ENCODE assay signal across 25 cellular contexts in genomic region chr1:30914931-30915330, GRCh38. TPM values are rescaled to one million over a fixed set of nuclear protein-coding genes. Genes with fewer than 3 reads are reported as not detected.
DNase-seq lines count a peak whose midpoint lies in the region; ATAC-seq and TF ChIP-seq lines count a peak whose summit lies in the region.
"Had no signal": no experiment of that assay in that cellular context is flagged by ENCODE, and none has a peak within 500 bp of the region (broad histone marks: within the 10 kb centered on the region; RNA-seq: fewer than 3 reads in every experiment).

No MANE protein-coding gene starts in this region.

- peak overlapping the region; percentile 42 for H2AK5ac ChIP-seq in neuronal stem cell (ENCODE audit: low read depth, low read length)

- peak overlapping the region; percentile 65 for H3K27ac Mint-ChIP-seq in activated naive CD4-positive, alpha-beta T cell treated with anti-CD3 and anti-CD28 coated beads, Interleukin-2, amount 50 U/mL, for 24 hours
- H3K27ac Mint-ChIP-seq in activated naive CD4-positive, alpha-beta T cell treated with anti-CD3 and anti-CD28 coated beads for 36 hours = no peak overlapping the region
- H3K27ac Mint-ChIP-seq in dendritic cell treated with granulocyte-macrophage colony-stimulating factor and Interleukin-4, amounts not matched to agents 40 ng/mL and 50 ng/mL, for 4 days = peak overlapping the region; percentile 97

- H3K23ac ChIP-seq in neuronal stem cell (ENCODE audit: low read depth, low read length, poor library complexity) = no peak overlapping the region

- no peaks in the 10 kb centered on the region for H3K4me1 Mint-ChIP-seq in activated naive CD4-positive, alpha-beta T cell treated with anti-CD3 and anti-CD28 coated beads, Interleukin-2, amount 50 U/mL, for 24 hours
- H3K4me1 Mint-ChIP-seq in activated naive CD4-positive, alpha-beta T cell treated with anti-CD3 and anti-CD28 coated beads for 36 hours (ENCODE audit: low read depth) = peaks cover 5% of the 10 kb centered on the region
- peaks cover 74% of the 10 kb centered on the region for H3K4me1 Mint-ChIP-seq in dendritic cell treated with granulocyte-macrophage colony-stimulating factor and Interleukin-4, amounts not matched to agents 40 ng/mL and 50 ng/mL, for 4 days (ENCODE audit: low read depth)

- no peaks in the 10 kb centered on the region for H3K9me3 ChIP-seq in neuronal stem cell (replicated peaks in 1 of 2; ENCODE audit: control insufficient read depth in 2 of 2, insufficient read depth in 1 of 2, low read depth in 1 of 2, low read length in 2 of 2)
- no peaks in the 10 kb centered on the region for H3K9me3 ChIP-seq in transverse colon
- H3K9me3 ChIP-seq: BE2C, SK-N-SH had no signal

- intact Hi-C loops in activated naive CD4-positive, alpha-beta T cell treated with anti-CD3 and anti-CD28 coated beads for 36 hours (cut with micrococcal nuclease) = no loop called here
- intact Hi-C loops in dendritic cell treated with granulocyte-macrophage colony-stimulating factor and Interleukin-4, amounts not matched to agents 40 ng/mL and 50 ng/mL, for 4 days (cut with micrococcal nuclease) = loop anchor here (10.0 kb wide), 2 partner anchors 70 to 1680 kb away; partner anchors contain the start of genes MECR and PTPRU
- intact Hi-C loops in transverse colon (cut with DNase I; ENCODE audit: low total_unique reads) = loop anchor here (5.0 kb wide), 1 partner anchor 133 kb away; no protein-coding TSS in a partner anchor

- peak overlapping the region; percentile 46 for H3K18ac ChIP-seq in neuronal stem cell (ENCODE audit: low read length)

- H2BK12ac ChIP-seq in neuronal stem cell (ENCODE audit: low read length) = no peak overlapping the region

- H3K4me3 ChIP-seq in neuronal stem cell (ENCODE audit: low read length in 2 of 2) (no peak overlapping the region), transverse colon (no peak overlapping the region)
- H3K4me3 ChIP-seq: K562 had no signal

- H3K27me3 ChIP-seq in neuronal stem cell (ENCODE audit: control insufficient read depth in 3 of 3, insufficient read depth in 3 of 3, low read depth in 1 of 3, low read length in 3 of 3) = no peaks in the 10 kb centered on the region
- H3K27me3 ChIP-seq in transverse colon = no peaks in the 10 kb centered on the region
- H3K27me3 ChIP-seq: BE2C had no signal

- TF ChIP-seq EP300 in transverse colon (IDR thresholded peaks at IDR 0.05; ENCODE audit: low read depth) = no peak

- CTCF ChIA-PET in activated naive CD4-positive, alpha-beta T cell treated with anti-CD3 and anti-CD28 coated beads for 36 hours (lab: Charles Lee) = interaction anchor here (1.2 to 8.6 kb wide), 3 partner anchors 98 to 135 kb away, joined by 3 to 177 read pairs (median 5); no protein-coding TSS in a partner anchor

- WGBS in neuronal stem cell (ENCODE audit: extremely low coverage in 2 of 2, insufficient read length in 2 of 2, insufficient replicate concordance in 1 of 2), 2 donors = no CpG with 5 or more reads among the region's 4 CpGs
- WGBS in transverse colon (ENCODE audit: low coverage in 1 of 2), 2 donors = 63 to 75% methylated on average over 2 to 4 of the region's 4 CpGs

- no peak for TF ChIP-seq CTCF in transverse colon (IDR thresholded peaks at IDR 0.05)

- H3K9me3 Mint-ChIP-seq in activated naive CD4-positive, alpha-beta T cell treated with anti-CD3 and anti-CD28 coated beads, Interleukin-2, amount 50 U/mL, for 24 hours = no peaks in the 10 kb centered on the region
- no peaks in the 10 kb centered on the region for H3K9me3 Mint-ChIP-seq in activated naive CD4-positive, alpha-beta T cell treated with anti-CD3 and anti-CD28 coated beads for 36 hours
- no peaks in the 10 kb centered on the region for H3K9me3 Mint-ChIP-seq in dendritic cell treated with granulocyte-macrophage colony-stimulating factor and Interleukin-4, amounts not matched to agents 40 ng/mL and 50 ng/mL, for 4 days

- H3K36me3 Mint-ChIP-seq in activated naive CD4-positive, alpha-beta T cell treated with anti-CD3 and anti-CD28 coated beads, Interleukin-2, amount 50 U/mL, for 24 hours = no peaks in the 10 kb centered on the region
- H3K36me3 Mint-ChIP-seq in activated naive CD4-positive, alpha-beta T cell treated with anti-CD3 and anti-CD28 coated beads for 36 hours (ENCODE audit: low read depth) = no peaks in the 10 kb centered on the region
- no peaks in the 10 kb centered on the region for H3K36me3 Mint-ChIP-seq in dendritic cell treated with granulocyte-macrophage colony-stimulating factor and Interleukin-4, amounts not matched to agents 40 ng/mL and 50 ng/mL, for 4 days (ENCODE audit: low read depth)

- no peaks in the 10 kb centered on the region for H3K27me3 Mint-ChIP-seq in activated naive CD4-positive, alpha-beta T cell treated with anti-CD3 and anti-CD28 coated beads, Interleukin-2, amount 50 U/mL, for 24 hours
- H3K27me3 Mint-ChIP-seq in activated naive CD4-positive, alpha-beta T cell treated with anti-CD3 and anti-CD28 coated beads for 36 hours (ENCODE audit: low read depth) = peaks cover 10% of the 10 kb centered on the region
- no peaks in the 10 kb centered on the region for H3K27me3 Mint-ChIP-seq in dendritic cell treated with granulocyte-macrophage colony-stimulating factor and Interleukin-4, amounts not matched to agents 40 ng/mL and 50 ng/mL, for 4 days

- ATAC-seq in HG02870 (IDR thresholded peaks at IDR 0.05; ENCODE audit: unreplicated experiment) (no peak), HG03469 (IDR thresholded peaks at IDR 0.05; ENCODE audit: unreplicated experiment) (no peak)
- ATAC-seq: K562 had no signal

- DNase-seq in activated naive CD4-positive, alpha-beta T cell treated with anti-CD3 and anti-CD28 coated beads for 36 hours = no peak
- no peak for DNase-seq in neuronal stem cell (ENCODE audit: low spot score)
- peak; percentile 4 for DNase-seq in transverse colon
- DNase-seq in activated gamma-delta T cell treated with Interleukin-2 at 50 U/mL for 16 hours = no peak
- DNase-seq: 8988T, ACHN, BE2C, Calu3, DMS153, GOT3, HCEC 1CT, Kasumi-1, MV-4-11, NCI-H1105, NCI-H1436 treated with DMSO at 0.1 percent for 48 hours, NCI-H187 treated with DMSO at 0.1 percent for 48 hours, NCI-H446, NCI-H524 treated with DMSO at 0.1 percent for 48 hours, NCI-H774, SK-N-SH had no signal

- H3K4me3 Mint-ChIP-seq in activated naive CD4-positive, alpha-beta T cell treated with anti-CD3 and anti-CD28 coated beads, Interleukin-2, amount 50 U/mL, for 24 hours = no peak overlapping the region
- H3K4me3 Mint-ChIP-seq in activated naive CD4-positive, alpha-beta T cell treated with anti-CD3 and anti-CD28 coated beads for 36 hours = no peak overlapping the region
- H3K4me3 Mint-ChIP-seq in dendritic cell treated with granulocyte-macrophage colony-stimulating factor and Interleukin-4, amounts not matched to agents 40 ng/mL and 50 ng/mL, for 4 days = no peak overlapping the region

- in situ Hi-C loops in transverse colon (cut with MboI; ENCODE audit: low pct_ligation_motif_present in 1 of 4, low pct_unique_long_range_greater_than_20kb in 1 of 4, low sequenced_read_pairs in 3 of 4) = loop anchor here (5.0 to 10.0 kb wide), 4 partner anchors 113 to 200 kb away; partner anchors contain the start of gene MATN1 (in 1 of the 4)

- H3K36me3 ChIP-seq in neuronal stem cell (replicated peaks in 1 of 2; ENCODE audit: control insufficient read depth in 2 of 2, insufficient read depth in 2 of 2, low read length in 2 of 2) = no peaks in the 10 kb centered on the region
- H3K36me3 ChIP-seq in transverse colon = no peaks in the 10 kb centered on the region
- H3K36me3 ChIP-seq: BE2C had no signal

- no peak for TF ChIP-seq POLR2A in transverse colon (IDR thresholded peaks at IDR 0.05)

- H3K14ac ChIP-seq in neuronal stem cell (ENCODE audit: low read length) = peak overlapping the region; percentile 42

- H3K4me1 ChIP-seq in neuronal stem cell (ENCODE audit: control insufficient read depth in 2 of 2, insufficient read depth in 1 of 2, low read depth in 1 of 2, low read length in 2 of 2) (peaks cover 4% of the 10 kb centered on the region in 2 donors), transverse colon (peaks cover 0 to 9% (median 1%) of the 10 kb centered on the region in 4 donors)

- no peak overlapping the region for H2AFZ ChIP-seq in neuronal stem cell (ENCODE audit: low read length)

- no peak overlapping the region for H2BK120ac ChIP-seq in neuronal stem cell (ENCODE audit: low read depth, low read length)

- no peak overlapping the region for H3K4ac ChIP-seq in neuronal stem cell (ENCODE audit: low read length)

- H3K27ac ChIP-seq in neuronal stem cell (replicated peaks; ENCODE audit: low read length) (no peak overlapping the region), transverse colon (no peak overlapping the region)

- no peaks in the 10 kb centered on the region for H3K79me1 ChIP-seq in neuronal stem cell (ENCODE audit: low read depth, low read length)

- H3K9ac ChIP-seq in neuronal stem cell (ENCODE audit: low read depth, low read length, poor library complexity) = no peak overlapping the region
- H3K9ac ChIP-seq: SK-N-SH had no signal

- H4K91ac ChIP-seq in neuronal stem cell (ENCODE audit: low read depth, low read length, poor library complexity) = no peak overlapping the region

- H4K8ac ChIP-seq in neuronal stem cell (ENCODE audit: low read depth, low read length) = no peak overlapping the region

- H2BK5ac ChIP-seq in neuronal stem cell (ENCODE audit: low read length) = no peak overlapping the region

- H2BK15ac ChIP-seq in neuronal stem cell (ENCODE audit: low read length) = peak overlapping the region; percentile 67

- no peak overlapping the region for H3K4me2 ChIP-seq in neuronal stem cell (ENCODE audit: insufficient read depth, low read length, poor library complexity, severe bottlenecking)
- H3K4me2 ChIP-seq: SK-N-SH had no signal

RNA-seq across cellular contexts. Expression of gene SDC3, which starts 6.4 kb away (rescaled TPM):
- total RNA-seq in activated naive CD4-positive, alpha-beta T cell treated with anti-CD3 and anti-CD28 coated beads for 36 hours = under 1 TPM; 0.19 to 0.49 TPM
- polyA plus RNA-seq in neuronal stem cell (2013, experiment 1 of 2) = 63.6 TPM
- polyA plus RNA-seq in neuronal stem cell (2013, experiment 2 of 2) = 63.6 TPM
- 10 to 100 TPM in 3 of 4 donors, 1 to 10 TPM in 1; 7.9 to 35.4 (median 10.1) TPM for total RNA-seq in transverse colon

Comparison
In these comparisons a context has a peak if more than half of its experiments do, and no peak if none do; other contexts are left out.
1. RNA of gene SDC3, which starts 6.4 kb away (total RNA-seq): 7.9 to 35.4 TPM in transverse colon; 0.19 to 0.49 TPM in activated naive CD4-positive, alpha-beta T cell treated with anti-CD3 and anti-CD28 coated beads for 36 hours; every median in the first group is over 4 times any median in the second.